Comparison of ENCODE assay signal across 1 cellular context in the genomic region with DNA sequence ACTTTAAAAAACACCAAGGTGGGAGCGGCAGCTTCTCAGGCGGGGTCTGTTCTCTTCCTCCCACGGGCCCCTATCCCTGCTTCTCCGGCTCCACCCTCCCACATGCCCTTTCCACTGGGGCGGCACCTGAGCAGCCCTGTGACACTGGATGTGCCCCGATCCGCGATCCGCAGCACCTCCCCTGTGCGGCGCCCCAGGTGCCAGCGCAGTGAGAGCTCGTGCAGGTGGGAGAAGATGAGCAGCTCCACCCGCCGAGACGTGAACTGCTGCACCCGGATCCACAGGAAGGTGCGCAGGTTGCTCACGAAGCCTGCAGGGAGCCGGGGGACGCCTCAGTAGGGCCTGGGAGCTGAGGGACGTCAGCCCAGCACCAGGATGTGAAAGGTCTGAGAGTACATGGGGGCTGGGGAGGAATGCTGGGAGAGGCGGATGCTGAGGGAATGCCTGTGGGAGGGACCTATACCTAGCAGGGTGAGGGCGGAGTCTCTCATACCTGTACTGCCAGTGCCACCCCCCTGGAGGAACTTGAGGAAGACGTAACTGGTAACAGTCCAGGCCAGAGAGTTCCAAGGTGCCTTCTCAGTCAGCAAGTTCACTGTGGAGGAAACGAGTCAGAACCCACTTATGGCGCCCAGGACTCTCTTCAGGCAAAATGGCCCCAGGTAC.
A peak's percentile ranks its signal among the peaks of the same experiment; 100 is the strongest.
TF ChIP-seq lines count a peak whose summit lies in the region.

No MANE protein-coding gene starts in this region.

TF ChIP-seq in HepG2, 621 proteins besides CTCF, POLR2A, EP300 and RAD21 (continued from another document):
- TF ChIP-seq, protein P1, sequence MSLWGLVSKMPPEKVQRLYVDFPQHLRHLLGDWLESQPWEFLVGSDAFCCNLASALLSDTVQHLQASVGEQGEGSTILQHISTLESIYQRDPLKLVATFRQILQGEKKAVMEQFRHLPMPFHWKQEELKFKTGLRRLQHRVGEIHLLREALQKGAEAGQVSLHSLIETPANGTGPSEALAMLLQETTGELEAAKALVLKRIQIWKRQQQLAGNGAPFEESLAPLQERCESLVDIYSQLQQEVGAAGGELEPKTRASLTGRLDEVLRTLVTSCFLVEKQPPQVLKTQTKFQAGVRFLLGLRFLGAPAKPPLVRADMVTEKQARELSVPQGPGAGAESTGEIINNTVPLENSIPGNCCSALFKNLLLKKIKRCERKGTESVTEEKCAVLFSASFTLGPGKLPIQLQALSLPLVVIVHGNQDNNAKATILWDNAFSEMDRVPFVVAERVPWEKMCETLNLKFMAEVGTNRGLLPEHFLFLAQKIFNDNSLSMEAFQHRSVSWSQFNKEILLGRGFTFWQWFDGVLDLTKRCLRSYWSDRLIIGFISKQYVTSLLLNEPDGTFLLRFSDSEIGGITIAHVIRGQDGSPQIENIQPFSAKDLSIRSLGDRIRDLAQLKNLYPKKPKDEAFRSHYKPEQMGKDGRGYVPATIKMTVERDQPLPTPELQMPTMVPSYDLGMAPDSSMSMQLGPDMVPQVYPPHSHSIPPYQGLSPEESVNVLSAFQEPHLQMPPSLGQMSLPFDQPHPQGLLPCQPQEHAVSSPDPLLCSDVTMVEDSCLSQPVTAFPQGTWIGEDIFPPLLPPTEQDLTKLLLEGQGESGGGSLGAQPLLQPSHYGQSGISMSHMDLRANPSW (CRISPR knock-in tag; IDR thresholded peaks at IDR 0.05; ENCODE audit: borderline replicate concordance) = no peak
- TF ChIP-seq, protein P2, sequence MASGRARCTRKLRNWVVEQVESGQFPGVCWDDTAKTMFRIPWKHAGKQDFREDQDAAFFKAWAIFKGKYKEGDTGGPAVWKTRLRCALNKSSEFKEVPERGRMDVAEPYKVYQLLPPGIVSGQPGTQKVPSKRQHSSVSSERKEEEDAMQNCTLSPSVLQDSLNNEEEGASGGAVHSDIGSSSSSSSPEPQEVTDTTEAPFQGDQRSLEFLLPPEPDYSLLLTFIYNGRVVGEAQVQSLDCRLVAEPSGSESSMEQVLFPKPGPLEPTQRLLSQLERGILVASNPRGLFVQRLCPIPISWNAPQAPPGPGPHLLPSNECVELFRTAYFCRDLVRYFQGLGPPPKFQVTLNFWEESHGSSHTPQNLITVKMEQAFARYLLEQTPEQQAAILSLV (CRISPR knock-in tag; IDR thresholded peaks at IDR 0.05; ENCODE audit: borderline replicate concordance) = peak; percentile 40; the same call in 1 of the 2 replicates
- TF ChIP-seq, protein P3, sequence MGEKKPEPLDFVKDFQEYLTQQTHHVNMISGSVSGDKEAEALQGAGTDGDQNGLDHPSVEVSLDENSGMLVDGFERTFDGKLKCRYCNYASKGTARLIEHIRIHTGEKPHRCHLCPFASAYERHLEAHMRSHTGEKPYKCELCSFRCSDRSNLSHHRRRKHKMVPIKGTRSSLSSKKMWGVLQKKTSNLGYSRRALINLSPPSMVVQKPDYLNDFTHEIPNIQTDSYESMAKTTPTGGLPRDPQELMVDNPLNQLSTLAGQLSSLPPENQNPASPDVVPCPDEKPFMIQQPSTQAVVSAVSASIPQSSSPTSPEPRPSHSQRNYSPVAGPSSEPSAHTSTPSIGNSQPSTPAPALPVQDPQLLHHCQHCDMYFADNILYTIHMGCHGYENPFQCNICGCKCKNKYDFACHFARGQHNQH (CRISPR knock-in tag; IDR thresholded peaks at IDR 0.05) = no peak
- TF ChIP-seq HNRNPK (IDR thresholded peaks at IDR 0.05; ENCODE audit: low read depth, low read length, poor library complexity, severe bottlenecking) (no peak), NR3C1 (CRISPR knock-in tag; IDR thresholded peaks at IDR 0.05) (no peak)
TF ChIP-seq in HepG2: peak in this region for 11.
